In genomic region chr1:236795035-236795756, GRCh38 we compare ENCODE assay signal across 1 cellular context.
TF ChIP-seq lines count a peak whose summit lies in the region.

TSS of gene MTR (plus strand) at chr1:236795292. CDS start at chr1:236795704, 412 bp downstream.

TF ChIP-seq in HepG2, 621 proteins besides CTCF, POLR2A, EP300 and RAD21 (continued from another document and continues in another):
- TF ChIP-seq, protein P1, sequence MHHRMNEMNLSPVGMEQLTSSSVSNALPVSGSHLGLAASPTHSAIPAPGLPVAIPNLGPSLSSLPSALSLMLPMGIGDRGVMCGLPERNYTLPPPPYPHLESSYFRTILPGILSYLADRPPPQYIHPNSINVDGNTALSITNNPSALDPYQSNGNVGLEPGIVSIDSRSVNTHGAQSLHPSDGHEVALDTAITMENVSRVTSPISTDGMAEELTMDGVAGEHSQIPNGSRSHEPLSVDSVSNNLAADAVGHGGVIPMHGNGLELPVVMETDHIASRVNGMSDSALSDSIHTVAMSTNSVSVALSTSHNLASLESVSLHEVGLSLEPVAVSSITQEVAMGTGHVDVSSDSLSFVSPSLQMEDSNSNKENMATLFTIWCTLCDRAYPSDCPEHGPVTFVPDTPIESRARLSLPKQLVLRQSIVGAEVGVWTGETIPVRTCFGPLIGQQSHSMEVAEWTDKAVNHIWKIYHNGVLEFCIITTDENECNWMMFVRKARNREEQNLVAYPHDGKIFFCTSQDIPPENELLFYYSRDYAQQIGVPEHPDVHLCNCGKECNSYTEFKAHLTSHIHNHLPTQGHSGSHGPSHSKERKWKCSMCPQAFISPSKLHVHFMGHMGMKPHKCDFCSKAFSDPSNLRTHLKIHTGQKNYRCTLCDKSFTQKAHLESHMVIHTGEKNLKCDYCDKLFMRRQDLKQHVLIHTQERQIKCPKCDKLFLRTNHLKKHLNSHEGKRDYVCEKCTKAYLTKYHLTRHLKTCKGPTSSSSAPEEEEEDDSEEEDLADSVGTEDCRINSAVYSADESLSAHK (CRISPR knock-in tag; IDR thresholded peaks at IDR 0.05; ENCODE audit: borderline replicate concordance): 0 out of 2 replicates have a peak, but pooled peaks have one; percentile 25
- TF ChIP-seq ZNF768 (CRISPR knock-in tag; IDR thresholded peaks at IDR 0.05) (peak; percentile 70; the same call in 1 of the 2 replicates), ZMAT3 (CRISPR knock-in tag; conservative IDR thresholded peaks at IDR 0.05) (peak; percentile 85), YEATS4 (CRISPR knock-in tag; IDR thresholded peaks at IDR 0.05; ENCODE audit: borderline replicate concordance) (peak; percentile 91), ZNF350 (CRISPR knock-in tag; IDR thresholded peaks at IDR 0.05; ENCODE audit: borderline replicate concordance, low read depth) (peak; percentile 90), REXO4 (CRISPR knock-in tag; IDR thresholded peaks at IDR 0.05; ENCODE audit: borderline replicate concordance) (0 out of 2 replicates have a peak, but pooled peaks have one; percentile 41), FOXM1 (CRISPR knock-in tag; IDR thresholded peaks at IDR 0.05) (0 out of 2 replicates have a peak, but pooled peaks have one; percentile 62), ZNF501 (CRISPR knock-in tag; IDR thresholded peaks at IDR 0.05) (peak; percentile 93), ZNF800 (CRISPR knock-in tag; IDR thresholded peaks at IDR 0.05) (peak; percentile 78; the same call in 1 of the 2 replicates), SRY (CRISPR knock-in tag; IDR thresholded peaks at IDR 0.05) (no peak), ZNF572 (CRISPR knock-in tag; IDR thresholded peaks at IDR 0.05) (no peak), KLF13 (CRISPR knock-in tag; IDR thresholded peaks at IDR 0.05) (peak; percentile 83), ZFP37 (CRISPR knock-in tag; IDR thresholded peaks at IDR 0.05; ENCODE audit: borderline replicate concordance) (peak; percentile 68; the same call in 1 of the 2 replicates), ZNF543 (CRISPR knock-in tag; IDR thresholded peaks at IDR 0.05) (peak; percentile 72; the same call in 1 of the 2 replicates), ZNF670 (CRISPR knock-in tag; IDR thresholded peaks at IDR 0.05; ENCODE audit: borderline replicate concordance) (peak; percentile 92), ZSCAN31 (CRISPR knock-in tag; IDR thresholded peaks at IDR 0.05; ENCODE audit: low read depth) (peak; percentile 65; the same call in 1 of the 2 replicates), CBX2 (IDR thresholded peaks at IDR 0.05; ENCODE audit: low read depth, low read length) (no peak), CBX2 (CRISPR knock-in tag; IDR thresholded peaks at IDR 0.05; ENCODE audit: low read depth) (no peak), YY1 (IDR thresholded peaks at IDR 0.05; ENCODE audit: insufficient read depth, insufficient replicate concordance, low read depth, low read length) (peak; percentile 78), NFYC (CRISPR knock-in tag; IDR thresholded peaks at IDR 0.05) (peak; percentile 98), SP2 (CRISPR knock-in tag; IDR thresholded peaks at IDR 0.05) (peak; percentile 96), ZNF343 (CRISPR knock-in tag; IDR thresholded peaks at IDR 0.05) (peak; percentile 51; the same call in 1 of the 2 replicates), ZNF354B (CRISPR knock-in tag; IDR thresholded peaks at IDR 0.05) (peak; percentile 92; the same call in 1 of the 2 replicates), HOMEZ (CRISPR knock-in tag; IDR thresholded peaks at IDR 0.05; ENCODE audit: low read depth) (no peak), ZNF530 (CRISPR knock-in tag; IDR thresholded peaks at IDR 0.05; ENCODE audit: low read depth) (no peak), ZNF580 (CRISPR knock-in tag; IDR thresholded peaks at IDR 0.05; ENCODE audit: borderline replicate concordance, low read depth) (peak; percentile 85; the same call in 1 of the 2 replicates), SMARCC2 (IDR thresholded peaks at IDR 0.05) (no peak), ZNF615 (CRISPR knock-in tag; IDR thresholded peaks at IDR 0.05; ENCODE audit: borderline replicate concordance) (no peak), KDM2A (CRISPR knock-in tag; IDR thresholded peaks at IDR 0.05; ENCODE audit: borderline replicate concordance, low read depth) (peak; percentile 79; the same call in 1 of the 2 replicates), MIER2 (CRISPR knock-in tag; IDR thresholded peaks at IDR 0.05) (peak; percentile 23; the same call in 1 of the 2 replicates), ZBTB7A (CRISPR knock-in tag; IDR thresholded peaks at IDR 0.05) (peak; percentile 85), SIN3A (IDR thresholded peaks at IDR 0.05; ENCODE audit: borderline replicate concordance, low read depth, low read length) (peak; percentile 49; the same call in 1 of the 2 replicates), ZNF891 (CRISPR knock-in tag; IDR thresholded peaks at IDR 0.05) (peak; percentile 85), THAP11 (CRISPR knock-in tag; IDR thresholded peaks at IDR 0.05) (peak; percentile 99), SSRP1 (CRISPR knock-in tag; IDR thresholded peaks at IDR 0.05) (no peak), BATF2 (CRISPR knock-in tag; IDR thresholded peaks at IDR 0.05) (peak; percentile 44; the same call in 1 of the 2 replicates), TOE1 (CRISPR knock-in tag; IDR thresholded peaks at IDR 0.05) (peak; percentile 54; the same call in 1 of the 2 replicates), ZNF460 (CRISPR knock-in tag; IDR thresholded peaks at IDR 0.05; ENCODE audit: borderline replicate concordance) (peak; percentile 38; the same call in 1 of the 2 replicates), REL (CRISPR knock-in tag; conservative IDR thresholded peaks at IDR 0.05) (peak; percentile 85), ZBTB3 (CRISPR knock-in tag; IDR thresholded peaks at IDR 0.05; ENCODE audit: borderline replicate concordance, low read depth) (no peak), ZSCAN29 (CRISPR knock-in tag; conservative IDR thresholded peaks at IDR 0.05) (0 out of 2 replicates have a peak, but pooled peaks have one; percentile 36), ZNF660 (CRISPR knock-in tag; IDR thresholded peaks at IDR 0.05; ENCODE audit: borderline replicate concordance, low read depth) (peak; percentile 81; the same call in 1 of the 2 replicates), NFIB (CRISPR knock-in tag; IDR thresholded peaks at IDR 0.05; ENCODE audit: borderline replicate concordance) (0 out of 2 replicates have a peak, but pooled peaks have one; percentile 84), AGO2 (optimal IDR thresholded peaks at IDR 0.05; ENCODE audit: low read depth, low read length) (peak; percentile 83), ZBTB20 (CRISPR knock-in tag; IDR thresholded peaks at IDR 0.05; ENCODE audit: borderline replicate concordance, low read depth) (peak; percentile 62; the same call in 1 of the 2 replicates), ZBTB46 (CRISPR knock-in tag; IDR thresholded peaks at IDR 0.05; ENCODE audit: borderline replicate concordance) (no peak), CSRNP1 (CRISPR knock-in tag; IDR thresholded peaks at IDR 0.05) (peak; percentile 92), ZBTB38 (CRISPR knock-in tag; IDR thresholded peaks at IDR 0.05) (0 out of 2 replicates have a peak, but pooled peaks have one; percentile 38), SALL1 (CRISPR knock-in tag; IDR thresholded peaks at IDR 0.05) (peak; percentile 67), KLF15 (CRISPR knock-in tag; IDR thresholded peaks at IDR 0.05; ENCODE audit: borderline replicate concordance) (peak; percentile 89; the same call in 1 of the 2 replicates), ZNF883 (CRISPR knock-in tag; IDR thresholded peaks at IDR 0.05; ENCODE audit: not compliant biosample characterization) (peak; percentile 91)
- TF ChIP-seq, protein P2, sequence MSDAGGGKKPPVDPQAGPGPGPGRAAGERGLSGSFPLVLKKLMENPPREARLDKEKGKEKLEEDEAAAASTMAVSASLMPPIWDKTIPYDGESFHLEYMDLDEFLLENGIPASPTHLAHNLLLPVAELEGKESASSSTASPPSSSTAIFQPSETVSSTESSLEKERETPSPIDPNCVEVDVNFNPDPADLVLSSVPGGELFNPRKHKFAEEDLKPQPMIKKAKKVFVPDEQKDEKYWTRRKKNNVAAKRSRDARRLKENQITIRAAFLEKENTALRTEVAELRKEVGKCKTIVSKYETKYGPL (CRISPR knock-in tag; IDR thresholded peaks at IDR 0.05): peak; percentile 72; the same call in 1 of the 2 replicates
- TF ChIP-seq, protein P3, sequence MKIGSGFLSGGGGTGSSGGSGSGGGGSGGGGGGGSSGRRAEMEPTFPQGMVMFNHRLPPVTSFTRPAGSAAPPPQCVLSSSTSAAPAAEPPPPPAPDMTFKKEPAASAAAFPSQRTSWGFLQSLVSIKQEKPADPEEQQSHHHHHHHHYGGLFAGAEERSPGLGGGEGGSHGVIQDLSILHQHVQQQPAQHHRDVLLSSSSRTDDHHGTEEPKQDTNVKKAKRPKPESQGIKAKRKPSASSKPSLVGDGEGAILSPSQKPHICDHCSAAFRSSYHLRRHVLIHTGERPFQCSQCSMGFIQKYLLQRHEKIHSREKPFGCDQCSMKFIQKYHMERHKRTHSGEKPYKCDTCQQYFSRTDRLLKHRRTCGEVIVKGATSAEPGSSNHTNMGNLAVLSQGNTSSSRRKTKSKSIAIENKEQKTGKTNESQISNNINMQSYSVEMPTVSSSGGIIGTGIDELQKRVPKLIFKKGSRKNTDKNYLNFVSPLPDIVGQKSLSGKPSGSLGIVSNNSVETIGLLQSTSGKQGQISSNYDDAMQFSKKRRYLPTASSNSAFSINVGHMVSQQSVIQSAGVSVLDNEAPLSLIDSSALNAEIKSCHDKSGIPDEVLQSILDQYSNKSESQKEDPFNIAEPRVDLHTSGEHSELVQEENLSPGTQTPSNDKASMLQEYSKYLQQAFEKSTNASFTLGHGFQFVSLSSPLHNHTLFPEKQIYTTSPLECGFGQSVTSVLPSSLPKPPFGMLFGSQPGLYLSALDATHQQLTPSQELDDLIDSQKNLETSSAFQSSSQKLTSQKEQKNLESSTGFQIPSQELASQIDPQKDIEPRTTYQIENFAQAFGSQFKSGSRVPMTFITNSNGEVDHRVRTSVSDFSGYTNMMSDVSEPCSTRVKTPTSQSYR (CRISPR knock-in tag; IDR thresholded peaks at IDR 0.05; ENCODE audit: borderline replicate concordance): peak; percentile 11; the same call in 1 of the 2 replicates
